ENCODE assay signal across 8 cellular contexts in genomic region chr1:30908446-30908885, GRCh38. TPM values are rescaled to one million over a fixed set of nuclear protein-coding genes. Genes with fewer than 3 reads are reported as not detected.
A peak's percentile ranks its signal among the peaks of the same experiment; 100 is the strongest.
DNase-seq lines count a peak whose midpoint lies in the region; ATAC-seq and TF ChIP-seq lines count a peak whose summit lies in the region.

Gene SDC3, minus strand, starts transcription at chr1:30908758. Its CDS starts 172 bp downstream, at chr1:30908586.

- CTCF ChIA-PET in T-cell (lab: Charles Lee), result no interaction called here

- peak within 1 kb of the TSS; percentile 81 to 89 (median 84) for H3K4me3 Mint-ChIP-seq in T-cell
- peak within 1 kb of the TSS; percentile 79 to 92 (median 86) for H3K4me3 Mint-ChIP-seq in naive thymus-derived CD8-positive, alpha-beta T cell

- peak within 1 kb of the TSS; percentile 72 to 78 (median 72) for H3K4me3 ChIP-seq in esophagus muscularis mucosa

- WGBS in esophagus muscularis mucosa, result 0% methylated on average over 7 of the region's 86 CpGs

- H3K4me1 ChIP-seq in esophagus muscularis mucosa, result peaks cover 24 to 70% (median 66%) of the 10 kb centered on the region in 4 donors

- H3K4me1 Mint-ChIP-seq in T-cell, result peaks cover 17 to 23% (median 19%) of the 10 kb centered on the region in 3 donors
- H3K4me1 Mint-ChIP-seq in naive thymus-derived CD8-positive, alpha-beta T cell, result peaks cover 16 to 25% (median 21%) of the 10 kb centered on the region in 4 donors

- H3K27ac ChIP-seq in esophagus muscularis mucosa (replicated peaks in 1 of 4), result peak within 1 kb of the TSS; percentile 81 to 94 (median 87)

- TF ChIP-seq CTCF in esophagus muscularis mucosa (IDR thresholded peaks at IDR 0.05), result no peak

- no peaks in the 10 kb centered on the region for H3K36me3 ChIP-seq in esophagus muscularis mucosa

- H3K36me3 Mint-ChIP-seq in T-cell, result no peaks in the 10 kb centered on the region
- peaks cover 0 to 2% (median 0%) of the 10 kb centered on the region in 3 donors for H3K36me3 Mint-ChIP-seq in naive thymus-derived CD8-positive, alpha-beta T cell

- ATAC-seq in T-cell (replicated peaks in 1 of 4), result peak; percentile 80 to 88 (median 87)
- peak; percentile 78 to 90 for ATAC-seq in naive thymus-derived CD8-positive, alpha-beta T cell

- TF ChIP-seq POLR2A in esophagus muscularis mucosa (IDR thresholded peaks at IDR 0.05; ENCODE audit: low read depth), result no peak

- intact Hi-C loops in esophagus muscularis mucosa (cut with DNase I), result no loop called here

- peak; percentile 64 for DNase-seq in NCI-H2227 (lab: John Stamatoyannopoulos, UW; ENCODE audit: unreplicated experiment)
- DNase-seq in NCI-H2227 treated with DMSO at 0.1 percent for 48 hours (lab: John Stamatoyannopoulos, UW), result no peak
- DNase-seq in T-cell, result peak in 2 of 34 experiments; percentile 8 to 20
- no peak for DNase-seq in esophagus muscularis mucosa (ENCODE audit: extremely low spot score)
- peak in 2 of 10 donors; percentile 18 to 23 for DNase-seq in naive thymus-derived CD8-positive, alpha-beta T cell
- no peak for DNase-seq in NCI-H510A treated with DMSO at 0.1 percent for 48 hours (lab: John Stamatoyannopoulos, UW)
- no peak for DNase-seq in pons (ENCODE audit: low spot score)
- DNase-seq in NCI-H1930 (lab: John Stamatoyannopoulos, UW), result no peak

- no peaks in the 10 kb centered on the region for H3K27me3 ChIP-seq in esophagus muscularis mucosa

- no peaks in the 10 kb centered on the region for H3K9me3 Mint-ChIP-seq in T-cell
- H3K9me3 Mint-ChIP-seq in naive thymus-derived CD8-positive, alpha-beta T cell, result no peaks in the 10 kb centered on the region

- H3K9me3 ChIP-seq in esophagus muscularis mucosa, result no peaks in the 10 kb centered on the region

- peak within 1 kb of the TSS in 1 of 2 donors; percentile 39 for H3K27ac Mint-ChIP-seq in T-cell
- peak within 1 kb of the TSS; percentile 50 to 85 (median 74) for H3K27ac Mint-ChIP-seq in naive thymus-derived CD8-positive, alpha-beta T cell

- H3K27me3 Mint-ChIP-seq in T-cell, result peaks cover 32 to 44% of the 10 kb centered on the region in 2 donors
- H3K27me3 Mint-ChIP-seq in naive thymus-derived CD8-positive, alpha-beta T cell, result peaks cover 13 to 48% (median 30%) of the 10 kb centered on the region in 5 donors

- POLR2A ChIA-PET in T-cell (lab: Charles Lee), result no interaction called here
- POLR2A ChIA-PET in naive thymus-derived CD8-positive, alpha-beta T cell (lab: Charles Lee), result no interaction called here

- no peak for TF ChIP-seq EP300 in esophagus muscularis mucosa (IDR thresholded peaks at IDR 0.05)

RNA-seq across cellular contexts. Expression of gene SDC3, which starts in this region (rescaled TPM):
- total RNA-seq in T-cell, result 1 to 10 TPM in 1 of 5 donors, under 1 TPM in 4; 0.07 to 1.1 (median 0.47) TPM
- total RNA-seq in esophagus muscularis mucosa, result 100 to 1,000 TPM in 1 of 4 donors, 10 to 100 TPM in 3; 44.1 to 101 (median 56.5) TPM
- under 1 TPM; 0.16 to 0.66 TPM for total RNA-seq in naive thymus-derived CD8-positive, alpha-beta T cell
- polyA plus RNA-seq in naive thymus-derived CD8-positive, alpha-beta T cell, result not detected

Comparison
In these comparisons a context has a peak if more than half of its experiments do, and no peak if none do; other contexts are left out.
1. RNA of gene SDC3 (total RNA-seq): 44.1 to 101 TPM in esophagus muscularis mucosa; 0.16 to 0.66 TPM in naive thymus-derived CD8-positive, alpha-beta T cell and 0.07 to 1.1 TPM in T-cell; every median in the first group is over 10 times any median in the second.
2. Peak in ATAC-seq in naive thymus-derived CD8-positive, alpha-beta T cell; RNA of the gene not detected or under 1 TPM.